Comparison of ENCODE assay signal across 25 cellular contexts in the genomic region with DNA sequence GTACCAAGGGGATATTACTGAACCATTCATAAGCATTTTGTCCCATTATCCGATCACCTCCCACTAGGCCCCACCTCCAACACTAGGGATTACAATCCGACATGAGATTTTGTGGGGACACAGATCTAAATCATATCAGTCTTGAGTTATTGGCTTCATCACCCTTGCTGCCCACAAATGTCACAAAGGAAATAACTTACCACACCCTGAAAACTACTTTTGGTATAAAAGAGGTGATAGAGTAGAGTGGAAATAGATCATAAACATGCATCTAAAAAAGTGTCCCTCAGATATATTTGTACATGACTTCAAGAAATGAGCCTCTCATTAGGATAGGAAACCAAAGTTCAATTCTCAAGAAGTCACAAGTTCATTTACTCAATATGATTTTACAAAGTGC. TPM values are rescaled to one million over a fixed set of nuclear protein-coding genes. Genes with fewer than 3 reads are reported as not detected.
"Had no signal": no experiment of that assay in that cellular context is flagged by ENCODE, and none has a peak within 500 bp of the region (broad histone marks: within the 10 kb centered on the region; RNA-seq: fewer than 3 reads in every experiment).

No MANE protein-coding gene starts in this region.

- H3K4me3 ChIP-seq: breast epithelium, colonic mucosa, esophagus squamous epithelium, gastrocnemius medialis, left ventricle myocardium inferior, pancreas, psoas muscle, right atrium auricular region, upper lobe of right lung had no signal

- ATAC-seq: gastrocnemius medialis, pancreas, psoas muscle, upper lobe of right lung had no signal

- H3K27me3 ChIP-seq: breast epithelium, colonic mucosa, esophagus squamous epithelium, gastrocnemius medialis, pancreas, right atrium auricular region, upper lobe of right lung had no signal

- H3K27ac ChIP-seq: breast epithelium, colonic mucosa, esophagus squamous epithelium, gastrocnemius medialis, left ventricle myocardium inferior, pancreas, psoas muscle, right atrium auricular region, upper lobe of right lung had no signal

- H3K9me3 ChIP-seq: colonic mucosa, gastrocnemius medialis, pancreas, psoas muscle, upper lobe of right lung had no signal

- H3K27ac Mint-ChIP-seq: activated naive CD4-positive, alpha-beta T cell treated with anti-CD3 and anti-CD28 coated beads for 36 hours; activated naive CD8-positive, alpha-beta T cell treated with anti-CD3 and anti-CD28 coated beads, Interleukin-2, amount 10 ng/mL, durations not matched to agents 7 days and 5 days; endodermal cell; mesothelial cell of epicardium; nephron progenitor cell had no signal

- H3K36me3 Mint-ChIP-seq: activated naive CD8-positive, alpha-beta T cell treated with anti-CD3 and anti-CD28 coated beads, Interleukin-2, amount 10 ng/mL, durations not matched to agents 7 days and 5 days; mesothelial cell of epicardium had no signal

- H3K36me3 ChIP-seq: breast epithelium, colonic mucosa, esophagus squamous epithelium, gastrocnemius medialis, left ventricle myocardium inferior, pancreas, right atrium auricular region, upper lobe of right lung had no signal

- H3K4me3 Mint-ChIP-seq: activated naive CD4-positive, alpha-beta T cell treated with anti-CD3 and anti-CD28 coated beads for 36 hours; activated naive CD8-positive, alpha-beta T cell treated with anti-CD3 and anti-CD28 coated beads, Interleukin-2, amount 10 ng/mL, durations not matched to agents 7 days and 5 days; endodermal cell; mesothelial cell of epicardium; nephron progenitor cell had no signal

- DNase-seq: activated CD4-positive, alpha-beta T cell treated with anti-CD3 and anti-CD28 coated beads for 48 hours; activated naive CD4-positive, alpha-beta T cell treated with anti-CD3 and anti-CD28 coated beads for 36 hours; activated naive CD8-positive, alpha-beta T cell treated with anti-CD3 and anti-CD28 coated beads, Interleukin-2, amount 10 ng/mL, durations not matched to agents 7 days and 5 days; activated T-cell treated with anti-CD3 and anti-CD28 coated beads, Interleukin-2, amount 50 U/mL, for 48 hours; amniotic stem cell; colonic mucosa; endodermal cell; esophagus squamous epithelium; gastrocnemius medialis; hippocampal formation; left ventricle myocardium inferior; nephron progenitor cell; pancreas; psoas muscle; stimulated activated CD4-positive, alpha-beta T cell treated with anti-CD3 and anti-CD28 coated beads, Interleukin-12 subunit alpha, Interleukin-12 subunit beta, amount 100 ng/mL, for 4 hours; stimulated activated naive CD4-positive, alpha-beta T cell; T-helper 9 cell; upper lobe of right lung had no signal

- H3K4me1 Mint-ChIP-seq: activated naive CD8-positive, alpha-beta T cell treated with anti-CD3 and anti-CD28 coated beads, Interleukin-2, amount 10 ng/mL, durations not matched to agents 7 days and 5 days; endodermal cell; mesothelial cell of epicardium; nephron progenitor cell had no signal

RNA-seq across cellular contexts. Expression of a gene that starts 22.6 kb away (rescaled TPM):
- total RNA-seq: endodermal cell, gastrocnemius medialis, lung microvascular endothelial cell, mesothelial cell of epicardium, right atrium auricular region had no signal

RNA-seq across cellular contexts. Expression of a gene that starts 53.8 kb away (rescaled TPM):
- total RNA-seq: activated CD8-positive, alpha-beta memory T cell treated with anti-CD3 and anti-CD28 coated beads for 36 hours; activated naive CD4-positive, alpha-beta T cell treated with anti-CD3 and anti-CD28 coated beads for 36 hours; activated naive CD8-positive, alpha-beta T cell treated with anti-CD3 and anti-CD28 coated beads, Interleukin-2, amount 10 ng/mL, durations not matched to agents 7 days and 5 days; endodermal cell; left ventricle myocardium inferior; lung microvascular endothelial cell; mesothelial cell of epicardium; pancreas; right atrium auricular region; subcutaneous adipose tissue; T-helper 1 cell treated with Interleukin-12 subunit alpha and Interleukin-12 subunit beta and Interleukin-4 antibody, amounts not matched to agents 30 ng/mL and 1 ng/mL, for 36 hours had no signal
